Comparison of ENCODE assay signal across 8 cellular contexts in genomic region chr2:169732583-169733358, GRCh38. TPM values are rescaled to one million over a fixed set of nuclear protein-coding genes. Genes with fewer than 3 reads are reported as not detected.
DNase-seq lines count a peak whose midpoint lies in the region; ATAC-seq and TF ChIP-seq lines count a peak whose summit lies in the region.

No MANE protein-coding gene starts in this region.

- POLR2A ChIA-PET in activated CD8-positive, alpha-beta T cell treated with anti-CD3 and anti-CD28 coated beads for 36 hours (lab: Charles Lee), result no interaction called here

- ATAC-seq in activated CD8-positive, alpha-beta T cell treated with anti-CD3 and anti-CD28 coated beads for 36 hours, result peak; percentile 8
- ATAC-seq in stimulated activated naive CD8-positive, alpha-beta T cell treated with anti-CD3 and anti-CD28 coated beads, Interleukin-15, amount 100 ng/mL, for 72 hours, result peak; percentile 4
- ATAC-seq in HG03378 (IDR thresholded peaks at IDR 0.05; ENCODE audit: unreplicated experiment) (no peak), HG02798 (IDR thresholded peaks at IDR 0.05; ENCODE audit: poor library complexity, unreplicated experiment) (no peak), GM21515 (IDR thresholded peaks at IDR 0.05; ENCODE audit: unreplicated experiment) (no peak)

- H3K27ac Mint-ChIP-seq in activated CD4-positive, alpha-beta T cell treated with anti-CD3 and anti-CD28 coated beads, Interleukin-2, amount 10 ng/mL, durations not matched to agents 24 days and 14 days, result no peak overlapping the region
- H3K27ac Mint-ChIP-seq in activated CD8-positive, alpha-beta T cell treated with anti-CD3 and anti-CD28 coated beads for 36 hours, result no peak overlapping the region
- H3K27ac Mint-ChIP-seq in stimulated activated naive CD8-positive, alpha-beta T cell treated with anti-CD3 and anti-CD28 coated beads, Interleukin-15, amount 100 ng/mL, for 72 hours, result no peak overlapping the region

- H3K4me1 Mint-ChIP-seq in activated CD4-positive, alpha-beta T cell treated with anti-CD3 and anti-CD28 coated beads, Interleukin-2, amount 10 ng/mL, durations not matched to agents 24 days and 14 days, result peaks cover 16% of the 10 kb centered on the region
- H3K4me1 Mint-ChIP-seq in activated CD8-positive, alpha-beta T cell treated with anti-CD3 and anti-CD28 coated beads for 36 hours (ENCODE audit: low read depth), result peaks cover 14% of the 10 kb centered on the region
- peaks cover 35% of the 10 kb centered on the region for H3K4me1 Mint-ChIP-seq in stimulated activated naive CD8-positive, alpha-beta T cell treated with anti-CD3 and anti-CD28 coated beads, Interleukin-15, amount 100 ng/mL, for 72 hours

- DNase-seq in activated CD4-positive, alpha-beta T cell treated with anti-CD3 and anti-CD28 coated beads, Interleukin-2, amount 10 ng/mL, durations not matched to agents 24 days and 14 days, result no peak
- DNase-seq in activated CD4-positive, alpha-beta T cell treated with anti-CD3 and anti-CD28 coated beads for 48 hours, result no peak
- peak; percentile 4 for DNase-seq in activated CD8-positive, alpha-beta T cell treated with anti-CD3 and anti-CD28 coated beads for 36 hours
- DNase-seq in stimulated activated naive CD8-positive, alpha-beta T cell treated with anti-CD3 and anti-CD28 coated beads, Interleukin-15, amount 100 ng/mL, for 72 hours, result no peak

- H3K9me3 Mint-ChIP-seq in activated CD4-positive, alpha-beta T cell treated with anti-CD3 and anti-CD28 coated beads, Interleukin-2, amount 10 ng/mL, durations not matched to agents 24 days and 14 days, result no peaks in the 10 kb centered on the region
- H3K9me3 Mint-ChIP-seq in activated CD8-positive, alpha-beta T cell treated with anti-CD3 and anti-CD28 coated beads for 36 hours, result no peaks in the 10 kb centered on the region
- H3K9me3 Mint-ChIP-seq in stimulated activated naive CD8-positive, alpha-beta T cell treated with anti-CD3 and anti-CD28 coated beads, Interleukin-15, amount 100 ng/mL, for 72 hours, result no peaks in the 10 kb centered on the region

- peak overlapping the region; percentile 82 for H3K4me3 ChIP-seq in iPS-11a (ENCODE audit: low read depth, low read length)

- H3K36me3 Mint-ChIP-seq in activated CD4-positive, alpha-beta T cell treated with anti-CD3 and anti-CD28 coated beads, Interleukin-2, amount 10 ng/mL, durations not matched to agents 24 days and 14 days (ENCODE audit: low read depth), result no peaks in the 10 kb centered on the region
- peaks cover 9% of the 10 kb centered on the region for H3K36me3 Mint-ChIP-seq in activated CD8-positive, alpha-beta T cell treated with anti-CD3 and anti-CD28 coated beads for 36 hours (ENCODE audit: low read depth)

- CTCF ChIA-PET in activated CD8-positive, alpha-beta T cell treated with anti-CD3 and anti-CD28 coated beads for 36 hours (lab: Charles Lee), result interaction anchor here (0.8 kb wide), 1 partner anchor 10 kb away, joined by 3 read pairs; no protein-coding TSS in a partner anchor

- H3K27me3 Mint-ChIP-seq in activated CD4-positive, alpha-beta T cell treated with anti-CD3 and anti-CD28 coated beads, Interleukin-2, amount 10 ng/mL, durations not matched to agents 24 days and 14 days, result peaks cover 46% of the 10 kb centered on the region
- peaks cover 17% of the 10 kb centered on the region for H3K27me3 Mint-ChIP-seq in activated CD8-positive, alpha-beta T cell treated with anti-CD3 and anti-CD28 coated beads for 36 hours
- H3K27me3 Mint-ChIP-seq in stimulated activated naive CD8-positive, alpha-beta T cell treated with anti-CD3 and anti-CD28 coated beads, Interleukin-15, amount 100 ng/mL, for 72 hours, result peaks cover 30% of the 10 kb centered on the region

- intact Hi-C loops in activated CD4-positive, alpha-beta T cell treated with anti-CD3 and anti-CD28 coated beads, Interleukin-2, amount 10 ng/mL, durations not matched to agents 24 days and 14 days (cut with micrococcal nuclease), result loop anchor here (5.0 kb wide), 1 partner anchor 40 kb away; the partner anchor contains the start of genes CFAP210 and PHOSPHO2
- intact Hi-C loops in activated CD8-positive, alpha-beta T cell treated with anti-CD3 and anti-CD28 coated beads for 36 hours (cut with micrococcal nuclease), result no loop called here

- TF ChIP-seq CTCF in activated CD8-positive, alpha-beta T cell treated with anti-CD3 and anti-CD28 coated beads for 36 hours (IDR thresholded peaks at IDR 0.05), result no peak

- H3K4me3 Mint-ChIP-seq in activated CD4-positive, alpha-beta T cell treated with anti-CD3 and anti-CD28 coated beads, Interleukin-2, amount 10 ng/mL, durations not matched to agents 24 days and 14 days, result peak overlapping the region; percentile 86
- H3K4me3 Mint-ChIP-seq in activated CD8-positive, alpha-beta T cell treated with anti-CD3 and anti-CD28 coated beads for 36 hours, result peak overlapping the region; percentile 74
- peak overlapping the region; percentile 87 to 93 for H3K4me3 Mint-ChIP-seq in stimulated activated naive CD8-positive, alpha-beta T cell treated with anti-CD3 and anti-CD28 coated beads, Interleukin-15, amount 100 ng/mL, for 72 hours

RNA-seq across cellular contexts. Expression of gene KLHL23, which starts 0.9 kb away (rescaled TPM):
- 8.6 and 9.1 TPM in 2 replicates for total RNA-seq in activated CD4-positive, alpha-beta T cell treated with anti-CD3 and anti-CD28 coated beads, Interleukin-2, amount 10 ng/mL, durations not matched to agents 24 days and 14 days
- total RNA-seq in activated CD8-positive, alpha-beta T cell treated with anti-CD3 and anti-CD28 coated beads for 36 hours, result 10 to 100 TPM in 1 of 2 experiments, 1 to 10 TPM in 1; 9.2 to 11.1 TPM

RNA-seq across cellular contexts. Expression of gene PHOSPHO2, which starts 38.5 kb away (rescaled TPM):
- total RNA-seq in activated CD4-positive, alpha-beta T cell treated with anti-CD3 and anti-CD28 coated beads, Interleukin-2, amount 10 ng/mL, durations not matched to agents 24 days and 14 days, result 3.0 and 3.2 TPM in 2 replicates
- 1 to 10 TPM; 3.2 to 3.9 TPM for total RNA-seq in activated CD8-positive, alpha-beta T cell treated with anti-CD3 and anti-CD28 coated beads for 36 hours

RNA-seq across cellular contexts. Expression of gene CFAP210, which starts 38.6 kb away (rescaled TPM):
- total RNA-seq in activated CD4-positive, alpha-beta T cell treated with anti-CD3 and anti-CD28 coated beads, Interleukin-2, amount 10 ng/mL, durations not matched to agents 24 days and 14 days, result not detected in 2 replicates
- not detected for total RNA-seq in activated CD8-positive, alpha-beta T cell treated with anti-CD3 and anti-CD28 coated beads for 36 hours

Comparison
In these comparisons a context has a peak if more than half of its experiments do, and no peak if none do; other contexts are left out.
1. ATAC-seq: peak in activated CD8-positive, alpha-beta T cell treated with anti-CD3 and anti-CD28 coated beads for 36 hours (single experiment) and stimulated activated naive CD8-positive, alpha-beta T cell treated with anti-CD3 and anti-CD28 coated beads, Interleukin-15, amount 100 ng/mL, for 72 hours (single experiment); none in HG03378 (single experiment), HG02798 (single experiment) and GM21515 (single experiment).
2. Peak in every context shown above with its lines, with median percentiles within 50 percentile points of each other: H3K4me3 Mint-ChIP-seq.